1 cellular context compared by ENCODE assay signal in genomic region chr6:17984822-17985660, GRCh38.
A peak's percentile ranks its signal among the peaks of the same experiment; 100 is the strongest.
TF ChIP-seq lines count a peak whose summit lies in the region.

No MANE protein-coding gene starts in this region.

TF ChIP-seq in K562, 482 proteins besides CTCF, POLR2A, EP300 and RAD21 (continued from another document):
- 0 out of 2 replicates have a peak, but pooled peaks have one; percentile 23 for TF ChIP-seq VEZF1 (CRISPR knock-in tag; IDR thresholded peaks at IDR 0.05)
- TF ChIP-seq SNAPC5 (CRISPR knock-in tag; IDR thresholded peaks at IDR 0.05), result no peak
- TF ChIP-seq, protein P1, sequence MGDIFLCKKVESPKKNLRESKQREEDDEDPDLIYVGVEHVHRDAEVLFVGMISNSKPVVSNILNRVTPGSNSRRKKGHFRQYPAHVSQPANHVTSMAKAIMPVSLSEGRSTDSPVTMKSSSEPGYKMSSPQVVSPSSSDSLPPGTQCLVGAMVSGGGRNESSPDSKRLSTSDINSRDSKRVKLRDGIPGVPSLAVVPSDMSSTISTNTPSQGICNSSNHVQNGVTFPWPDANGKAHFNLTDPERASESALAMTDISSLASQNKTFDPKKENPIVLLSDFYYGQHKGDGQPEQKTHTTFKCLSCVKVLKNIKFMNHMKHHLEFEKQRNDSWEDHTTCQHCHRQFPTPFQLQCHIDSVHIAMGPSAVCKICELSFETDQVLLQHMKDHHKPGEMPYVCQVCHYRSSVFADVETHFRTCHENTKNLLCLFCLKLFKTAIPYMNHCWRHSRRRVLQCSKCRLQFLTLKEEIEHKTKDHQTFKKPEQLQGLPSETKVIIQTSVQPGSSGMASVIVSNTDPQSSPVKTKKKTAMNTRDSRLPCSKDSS (IDR thresholded peaks at IDR 0.05; ENCODE audit: low read depth, partially characterized antibody), result no peak
- TF ChIP-seq TCF7L2 (IDR thresholded peaks at IDR 0.05; ENCODE audit: low read depth, low read length), result no peak
- no peak for TF ChIP-seq KDM5B (IDR thresholded peaks at IDR 0.05; ENCODE audit: insufficient replicate concordance, low read depth, low read length)
